13 cellular contexts compared by ENCODE assay signal in genomic region chr7:55113760-55114541, GRCh38.
DNase-seq lines count a peak whose midpoint lies in the region; ATAC-seq and TF ChIP-seq lines count a peak whose summit lies in the region.
"Had no signal": no experiment of that assay in that cellular context is flagged by ENCODE, and none has a peak within 500 bp of the region (broad histone marks: within the 10 kb centered on the region; RNA-seq: fewer than 3 reads in every experiment).

No MANE protein-coding gene starts in this region.

- H2BK5ac ChIP-seq in IMR-90 (ENCODE audit: low read depth, low read length, poor library complexity, severe bottlenecking) = no peak overlapping the region

- no peak for ATAC-seq in IMR-90 (ENCODE audit: low read depth)
- no peak for ATAC-seq in psoas muscle
- ATAC-seq in left colon = no peak
- no peak for ATAC-seq in GM19452 (IDR thresholded peaks at IDR 0.05; ENCODE audit: unreplicated experiment)

- H3K36me3 ChIP-seq in IMR-90 (ENCODE audit: control insufficient read depth, insufficient read depth, low read length) (no peaks in the 10 kb centered on the region), psoas muscle (ENCODE audit: insufficient read depth in 1 of 2, low read depth in 1 of 2) (no peaks in the 10 kb centered on the region)
- H3K36me3 ChIP-seq: BLaER1 had no signal

- no peaks in the 10 kb centered on the region for H3K9me3 ChIP-seq in IMR-90 (ENCODE audit: control insufficient read depth, insufficient read depth, low read length)
- H3K9me3 ChIP-seq in psoas muscle = no peaks in the 10 kb centered on the region
- H3K9me3 ChIP-seq: BLaER1 had no signal

- CTCF ChIA-PET in IMR-90 (lab: Yijun Ruan, JAX) = no interaction called here

- dilution Hi-C loops in IMR-90 (cut with HindIII; ENCODE audit: low sequenced_read_pairs, unreplicated experiment) = no loop called here

- intact Hi-C loops in IMR-90 (cut with micrococcal nuclease) (no loop called here), psoas muscle (cut with DNase I) (no loop called here), left colon (cut with DNase I, micrococcal nuclease) (no loop called here)

- H2AK9ac ChIP-seq in IMR-90 (replicated peaks; ENCODE audit: low read depth, low read length, poor library complexity) = no peak overlapping the region

- H4K91ac ChIP-seq in IMR-90 (ENCODE audit: insufficient read depth, low read depth, low read length) = no peak overlapping the region

- no peak overlapping the region for H3K9ac ChIP-seq in IMR-90 (ENCODE audit: low read depth, low read length)
- H3K9ac ChIP-seq: BLaER1 had no signal

- DNase-seq in DMS53 (lab: John Stamatoyannopoulos, UW) (peak; percentile 15), DMS53 treated with DMSO at 0.1 percent for 48 hours (lab: John Stamatoyannopoulos, UW; ENCODE audit: unreplicated experiment) (no peak), IMR-90 (no peak), epithelial cell of prostate (ENCODE audit: low read depth, low spot score) (no peak), psoas muscle (no peak), left colon (no peak), OCI-M1 (lab: John Stamatoyannopoulos, UW) (no peak)
- DNase-seq: NCI-H1436 treated with DMSO at 0.1 percent for 48 hours, NCI-H2081, NCI-H226 had no signal

- peaks cover 23% of the 10 kb centered on the region for H4K20me1 ChIP-seq in IMR-90 (ENCODE audit: insufficient read depth, low read length)
- H4K20me1 ChIP-seq: BLaER1 had no signal

- H3K18ac ChIP-seq in IMR-90 (ENCODE audit: low read depth, low read length) = no peak overlapping the region

- peak overlapping the region in 1 of 2 experiments; percentile 21; a peak in 1 of 4 replicates for H4K8ac ChIP-seq in IMR-90 (ENCODE audit: low read depth in 2 of 2, low read length in 2 of 2)

- H3K56ac ChIP-seq in IMR-90 (ENCODE audit: extremely low read depth, insufficient read depth, low read length) = no peak overlapping the region

- BruUV-seq in IMR-90 (replicated peaks; lab: Mats Ljungman, UMichigan) = no TSS peak

- TF ChIP-seq CTCF in IMR-90 (conservative IDR thresholded peaks at IDR 0.05; ENCODE audit: low read depth, low read length) = no peak
- TF ChIP-seq CTCF in psoas muscle (IDR thresholded peaks at IDR 0.05) = no peak

- H3K27me3 ChIP-seq in IMR-90 (ENCODE audit: control insufficient read depth, insufficient read depth, low read length) (no peaks in the 10 kb centered on the region), psoas muscle (ENCODE audit: insufficient read depth in 3 of 3, low read length in 2 of 3) (no peaks in the 10 kb centered on the region)
- H3K27me3 ChIP-seq: BLaER1 had no signal

- no peak overlapping the region for H2AFZ ChIP-seq in IMR-90 (replicated peaks; ENCODE audit: low read length, poor library complexity)

- no peak overlapping the region for H2BK20ac ChIP-seq in IMR-90 (ENCODE audit: low read depth, low read length)

- H3K4ac ChIP-seq in IMR-90 (ENCODE audit: low read depth, low read length) = no peak overlapping the region

- no peak overlapping the region; the same call in 1 of the 2 replicates for H2AK5ac ChIP-seq in IMR-90 (ENCODE audit: low read depth, low read length)

- H3K14ac ChIP-seq in IMR-90 (replicated peaks; ENCODE audit: low read depth, low read length) = no peak overlapping the region

- WGBS in IMR-90 (ENCODE audit: extremely low coverage in 2 of 2, insufficient read length in 1 of 2), 2 experiments = 90% methylated on average over 2 of the region's 3 CpGs; no CpG with 5 or more reads in 1 of the 2 experiments
- WGBS in psoas muscle, 3 donors = 24 to 51% (median 31%) methylated on average over 3 of the region's 3 CpGs

- POLR2A ChIA-PET in IMR-90 (lab: Charles Lee; ENCODE audit: unreplicated experiment) = no interaction called here

- no peak overlapping the region for H2BK15ac ChIP-seq in IMR-90 (ENCODE audit: low read depth, low read length)

- H4K5ac ChIP-seq in IMR-90 (ENCODE audit: low read depth, low read length) = no peak overlapping the region

- no peak overlapping the region for H3K27ac ChIP-seq in IMR-90 (ENCODE audit: insufficient read depth, low read length)
- H3K27ac ChIP-seq in epithelial cell of prostate = peak overlapping the region; percentile 79
- H3K27ac ChIP-seq in psoas muscle = peak overlapping the region; percentile 42
- H3K27ac ChIP-seq: 22Rv1, BLaER1 had no signal

- TF ChIP-seq RAD21 in IMR-90 (IDR thresholded peaks at IDR 0.05; ENCODE audit: low read length) = no peak

- peaks cover 54 to 89% of the 10 kb centered on the region in 2 experiments for H3K79me1 ChIP-seq in IMR-90 (ENCODE audit: low read depth in 1 of 2, low read length in 2 of 2)

- H2BK120ac ChIP-seq in IMR-90 (ENCODE audit: low read depth, low read length) = no peak overlapping the region

- H3K4me2 ChIP-seq in IMR-90 (ENCODE audit: low read depth, low read length) = no peak overlapping the region
- H3K4me2 ChIP-seq: BLaER1 had no signal

- H3K4me1 ChIP-seq in IMR-90 (ENCODE audit: control insufficient read depth, insufficient read depth, low read length) = peaks cover 23% of the 10 kb centered on the region
- peaks cover 46% of the 10 kb centered on the region for H3K4me1 ChIP-seq in psoas muscle

- in situ Hi-C loops in IMR-90 (cut with MboI; ENCODE audit: low sequenced_read_pairs) = no loop called here

- no peak for TF ChIP-seq POLR2A in IMR-90 (IDR thresholded peaks at IDR 0.05; ENCODE audit: low read depth, low read length)

- peak overlapping the region; percentile 12; the same call in 1 of the 2 replicates for H3K23ac ChIP-seq in IMR-90 (ENCODE audit: low read depth, low read length)

- H3K4me3 ChIP-seq in IMR-90 (ENCODE audit: insufficient read depth, low read depth, low read length) (no peak overlapping the region), psoas muscle (no peak overlapping the region)
- H3K4me3 ChIP-seq: BLaER1 had no signal

- H3K9me1 ChIP-seq in IMR-90 (ENCODE audit: insufficient read depth, low read length) = peaks cover 25% of the 10 kb centered on the region

TF ChIP-seq in IMR-90, 13 proteins besides CTCF, POLR2A, EP300 and RAD21:
- TF ChIP-seq NFE2L2 (IDR thresholded peaks at IDR 0.05; ENCODE audit: low read depth, low read length) = no peak
- no peak for TF ChIP-seq RCOR1 (IDR thresholded peaks at IDR 0.05; ENCODE audit: insufficient replicate concordance, low read length)
- TF ChIP-seq MAFK (IDR thresholded peaks at IDR 0.05; ENCODE audit: low read depth, low read length) = no peak
- no peak for TF ChIP-seq SMC3 (IDR thresholded peaks at IDR 0.05; ENCODE audit: low read depth, low read length)
